In the genomic region with DNA sequence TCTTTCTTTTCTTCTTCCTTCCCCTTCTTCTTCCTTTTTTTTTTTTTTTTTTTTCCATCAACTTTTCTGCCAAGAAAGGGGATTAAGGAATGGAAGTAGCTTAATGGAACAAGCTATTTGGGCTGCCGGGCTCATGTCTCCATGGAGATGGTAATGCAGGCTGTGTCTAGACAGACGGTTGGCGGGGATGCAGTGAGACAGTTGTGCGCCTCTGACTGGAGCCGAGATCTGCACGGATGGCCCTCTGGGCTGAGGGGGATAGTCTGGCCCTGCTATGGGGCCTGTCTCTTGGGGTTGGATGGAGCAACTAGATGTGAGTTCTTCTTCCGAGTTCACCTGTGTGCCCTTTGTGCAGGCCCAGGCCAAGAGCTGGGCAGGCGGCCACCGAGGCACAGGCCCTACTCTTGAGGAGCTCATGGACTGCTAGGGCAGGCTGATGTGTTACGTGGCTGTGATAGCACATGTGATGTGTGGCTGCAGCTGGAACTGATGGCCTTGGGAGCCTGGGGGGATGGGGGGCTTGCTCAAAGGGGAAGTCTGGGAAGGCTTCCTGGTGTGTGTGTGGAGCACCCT, we compare ENCODE assay signal across 22 cellular contexts. TPM values are rescaled to one million over a fixed set of nuclear protein-coding genes. Genes with fewer than 3 reads are reported as not detected.
DNase-seq lines count a peak whose midpoint lies in the region; ATAC-seq and TF ChIP-seq lines count a peak whose summit lies in the region.
"Had no signal": no experiment of that assay in that cellular context is flagged by ENCODE, and none has a peak within 500 bp of the region (broad histone marks: within the 10 kb centered on the region; RNA-seq: fewer than 3 reads in every experiment).

No MANE protein-coding gene starts in this region.

- TF ChIP-seq CTCF in brain (conservative IDR thresholded peaks at IDR 0.05) = no peak
- no peak for TF ChIP-seq CTCF in smooth muscle cell (IDR thresholded peaks at IDR 0.05; ENCODE audit: borderline replicate concordance, insufficient read depth, poor library complexity, severe bottlenecking)
- TF ChIP-seq CTCF in type B pancreatic cell (conservative IDR thresholded peaks at IDR 0.05) = no peak

- H3K9me3 Mint-ChIP-seq in brain (peaks cover 0 to 7% (median 0%) of the 10 kb centered on the region in 5 experiments), type B pancreatic cell (no peaks in the 10 kb centered on the region)
- H3K9me3 Mint-ChIP-seq: CD8-positive, alpha-beta T cell had no signal

- H3K79me2 ChIP-seq in smooth muscle cell (ENCODE audit: low read depth) = no peaks in the 10 kb centered on the region

- H3K4me2 ChIP-seq in smooth muscle cell = no peak overlapping the region
- H3K4me2 ChIP-seq: SK-N-SH had no signal

- no peaks in the 10 kb centered on the region for H4K20me1 ChIP-seq in smooth muscle cell (ENCODE audit: low read depth)

- no peak overlapping the region for H3K9ac ChIP-seq in smooth muscle cell (ENCODE audit: low read depth)
- H3K9ac ChIP-seq: SK-N-SH had no signal

- no peak for ATAC-seq in HG03108 (IDR thresholded peaks at IDR 0.05; ENCODE audit: unreplicated experiment)
- no peak for ATAC-seq in HG03520 (IDR thresholded peaks at IDR 0.05; ENCODE audit: unreplicated experiment)
- ATAC-seq: CD8-positive, alpha-beta T cell had no signal

- peak; percentile 11 for DNase-seq in NCI-H524 treated with DMSO at 0.1 percent for 48 hours (lab: John Stamatoyannopoulos, UW)
- DNase-seq in medulla oblongata (ENCODE audit: extremely low spot score) = peak; percentile 55
- no peak for DNase-seq in smooth muscle cell (lab: John Stamatoyannopoulos, UW; ENCODE audit: unreplicated experiment)
- no peak for DNase-seq in type B pancreatic cell (ENCODE audit: extremely low spot score, unreplicated experiment)
- DNase-seq: BE2C; CD8-positive, alpha-beta T cell; GOT3; KG1; NCI-H1048; NCI-H146; NCI-H2081; NCI-H226; NCI-H526 treated with DMSO at 0.1 percent for 48 hours; NK-92 treated with Interleukin-12 subunit alpha and Interleukin-12 subunit beta, amount 100 ng/mL, for 24 hours; SHP77; SK-N-SH had no signal

- H3K4me1 ChIP-seq in smooth muscle cell (ENCODE audit: low read depth) = no peaks in the 10 kb centered on the region

- 78% methylated on average over 10 of the region's 10 CpGs for WGBS in smooth muscle cell (ENCODE audit: low lambda C conversion rate)

- no peaks in the 10 kb centered on the region for H3K9me3 ChIP-seq in smooth muscle cell (replicated peaks; ENCODE audit: low read depth)
- H3K9me3 ChIP-seq: BE2C, SK-N-SH had no signal

- H3K36me3 Mint-ChIP-seq in brain = peaks cover 17% of the 10 kb centered on the region
- H3K36me3 Mint-ChIP-seq in type B pancreatic cell = no peaks in the 10 kb centered on the region
- H3K36me3 Mint-ChIP-seq: CD8-positive, alpha-beta T cell had no signal

- peak overlapping the region; percentile 69 to 89 (median 76) for H3K27ac Mint-ChIP-seq in brain
- H3K27ac Mint-ChIP-seq in type B pancreatic cell = no peak overlapping the region
- H3K27ac Mint-ChIP-seq: CD8-positive, alpha-beta T cell had no signal

- H3K4me1 Mint-ChIP-seq in brain (peaks cover 64% of the 10 kb centered on the region), type B pancreatic cell (ENCODE audit: unreplicated experiment) (no peaks in the 10 kb centered on the region)

- peak overlapping the region; percentile 74 for H3K27ac ChIP-seq in smooth muscle cell (ENCODE audit: low read depth)

- H3F3A ChIP-seq in smooth muscle cell (ENCODE audit: low read depth) = no peaks in the 10 kb centered on the region

- no peaks in the 10 kb centered on the region for H3K27me3 Mint-ChIP-seq in brain
- H3K27me3 Mint-ChIP-seq in type B pancreatic cell = peaks cover 27% of the 10 kb centered on the region

- H3K27me3 ChIP-seq in smooth muscle cell (ENCODE audit: low read depth) = peaks cover 16% of the 10 kb centered on the region
- H3K27me3 ChIP-seq: BE2C had no signal

- H3K4me3 Mint-ChIP-seq in brain (peak overlapping the region; percentile 7 to 47 (median 15)), type B pancreatic cell (no peak overlapping the region)
- H3K4me3 Mint-ChIP-seq: CD8-positive, alpha-beta T cell had no signal

- no peak overlapping the region for H3K4me3 ChIP-seq in smooth muscle cell

- H3K36me3 ChIP-seq in smooth muscle cell (ENCODE audit: low read depth) = no peaks in the 10 kb centered on the region

- H2AFZ ChIP-seq in smooth muscle cell (ENCODE audit: low read depth) = no peak overlapping the region

RNA-seq across cellular contexts. Expression of a gene that starts 45.6 kb away (rescaled TPM):
- 32.7 TPM for polyA plus RNA-seq in brain (ENCODE audit: insufficient read depth, low read depth, low replicate concordance)
- total RNA-seq in smooth muscle cell = 0.18 TPM in 1 of 2 replicates, not detected in the other
- polyA plus RNA-seq in smooth muscle cell = 0.22 TPM in 1 of 2 replicates, not detected in the other
- total RNA-seq in type B pancreatic cell (ENCODE audit: low replicate concordance) = 3.1 and 3.9 TPM in 2 replicates
- total RNA-seq: CD8-positive, alpha-beta T cell; Daoy; OCI-LY7 had no signal
- polyA plus RNA-seq: AG04450 had no signal

Comparison
In these comparisons a context has a peak if more than half of its experiments do, and no peak if none do; other contexts are left out.
1. DNase-seq: peak in NCI-H524 treated with DMSO at 0.1 percent for 48 hours (single experiment) and medulla oblongata (single experiment); none in smooth muscle cell (single experiment) and type B pancreatic cell (single experiment).